In genomic region chr21:44953628-44954021, GRCh38 we compare ENCODE assay signal across 2 cellular contexts.
TF ChIP-seq lines count a peak whose summit lies in the region.

No MANE protein-coding gene starts in this region.

TF ChIP-seq in IMR-90, 13 proteins besides CTCF, POLR2A, EP300 and RAD21 (continued from another document):
- TF ChIP-seq RCOR1 (IDR thresholded peaks at IDR 0.05; ENCODE audit: insufficient replicate concordance, low read length) (no peak), MAFK (IDR thresholded peaks at IDR 0.05; ENCODE audit: low read depth, low read length) (no peak), MXI1 (IDR thresholded peaks at IDR 0.05; ENCODE audit: borderline replicate concordance, low read depth, low read length) (no peak), BHLHE40 (IDR thresholded peaks at IDR 0.05; ENCODE audit: low read depth, low read length) (no peak), CEBPB (IDR thresholded peaks at IDR 0.05; ENCODE audit: low read depth, low read length) (no peak), CHD1 (IDR thresholded peaks at IDR 0.05; ENCODE audit: low read depth, low read length) (no peak), RFX5 (IDR thresholded peaks at IDR 0.05; ENCODE audit: low read depth, low read length) (no peak), USF2 (IDR thresholded peaks at IDR 0.05; ENCODE audit: low read depth, low read length) (no peak)

TF ChIP-seq in WTC11, 78 proteins besides CTCF, POLR2A, EP300 and RAD21 (continued from another document):
- TF ChIP-seq IRF1 (CRISPR knock-in tag; IDR thresholded peaks at IDR 0.05) (no peak), ERG (CRISPR knock-in tag; IDR thresholded peaks at IDR 0.05) (no peak), HMGXB4 (CRISPR knock-in tag; IDR thresholded peaks at IDR 0.05) (no peak), ZNF671 (CRISPR knock-in tag; IDR thresholded peaks at IDR 0.05) (no peak), ZNF281 (CRISPR knock-in tag; IDR thresholded peaks at IDR 0.05) (no peak), NR2C2 (CRISPR knock-in tag; IDR thresholded peaks at IDR 0.05) (no peak), ELF4 (CRISPR knock-in tag; IDR thresholded peaks at IDR 0.05; ENCODE audit: low read depth) (no peak), ETV6 (CRISPR knock-in tag; IDR thresholded peaks at IDR 0.05) (no peak), GTF2I (CRISPR knock-in tag; conservative IDR thresholded peaks at IDR 0.05) (no peak), FOXJ3 (CRISPR knock-in tag; IDR thresholded peaks at IDR 0.05; ENCODE audit: borderline replicate concordance) (no peak), MLX (CRISPR knock-in tag; IDR thresholded peaks at IDR 0.05) (no peak), E2F5 (CRISPR knock-in tag; IDR thresholded peaks at IDR 0.05) (no peak), SMAD3 (CRISPR knock-in tag; IDR thresholded peaks at IDR 0.05; ENCODE audit: borderline replicate concordance) (no peak), CREM (CRISPR knock-in tag; IDR thresholded peaks at IDR 0.05) (no peak), ZNF425 (CRISPR knock-in tag; conservative IDR thresholded peaks at IDR 0.05) (no peak), JUN (CRISPR knock-in tag; IDR thresholded peaks at IDR 0.05) (no peak), ZNF232 (CRISPR knock-in tag; IDR thresholded peaks at IDR 0.05) (no peak)
TF ChIP-seq in WTC11: peak in this region for 0.
